2 cellular contexts compared by ENCODE assay signal in genomic region chr17:80729016-80729415, GRCh38.
TF ChIP-seq lines count a peak whose summit lies in the region.

No MANE protein-coding gene starts in this region.

TF ChIP-seq in A549, 52 proteins besides CTCF, POLR2A, EP300 and RAD21 (continued from another document):
- TF ChIP-seq MAX (IDR thresholded peaks at IDR 0.05) (no peak), FOXS1 (CRISPR knock-in tag; IDR thresholded peaks at IDR 0.05) (no peak), MAZ (IDR thresholded peaks at IDR 0.05; ENCODE audit: borderline replicate concordance, low read depth, low read length) (no peak), RCOR1 (IDR thresholded peaks at IDR 0.05; ENCODE audit: low read depth, low read length) (no peak), FOSL2 (IDR thresholded peaks at IDR 0.05) (no peak), FOSL2 (CRISPR knock-in tag; IDR thresholded peaks at IDR 0.05) (no peak)
TF ChIP-seq in A549: peak in this region for 0.

TF ChIP-seq in IMR-90, 13 proteins besides CTCF, POLR2A, EP300 and RAD21 (continued from another document):
- TF ChIP-seq ELK1 (IDR thresholded peaks at IDR 0.05; ENCODE audit: borderline replicate concordance, low read depth, low read length) (no peak), SMC3 (IDR thresholded peaks at IDR 0.05; ENCODE audit: low read depth, low read length) (no peak), NFE2L2 (IDR thresholded peaks at IDR 0.05; ENCODE audit: low read depth, low read length) (no peak), RCOR1 (IDR thresholded peaks at IDR 0.05; ENCODE audit: insufficient replicate concordance, low read length) (no peak), MXI1 (IDR thresholded peaks at IDR 0.05; ENCODE audit: borderline replicate concordance, low read depth, low read length) (no peak), USF2 (IDR thresholded peaks at IDR 0.05; ENCODE audit: low read depth, low read length) (no peak), CEBPB (IDR thresholded peaks at IDR 0.05; ENCODE audit: low read depth, low read length) (no peak), MAZ (IDR thresholded peaks at IDR 0.05; ENCODE audit: borderline replicate concordance, low read depth, low read length) (no peak)
